1 cellular context compared by ENCODE assay signal in genomic region chr2:212797484-212798205, GRCh38.
TF ChIP-seq lines count a peak whose summit lies in the region.

No MANE protein-coding gene starts in this region.

TF ChIP-seq in GM12878, 131 proteins besides CTCF, POLR2A, EP300 and RAD21:
- peak; percentile 18; the same call in 1 of the 2 replicates for TF ChIP-seq JUNB (IDR thresholded peaks at IDR 0.05)
- TF ChIP-seq CEBPB (IDR thresholded peaks at IDR 0.05; ENCODE audit: borderline replicate concordance in 1 of 2, low read depth in 2 of 2, low read length in 2 of 2): no peak
- no peak for TF ChIP-seq SRF (IDR thresholded peaks at IDR 0.05; ENCODE audit: low read depth in 2 of 2, low read length in 2 of 2)
- no peak for TF ChIP-seq RB1 (IDR thresholded peaks at IDR 0.05; ENCODE audit: borderline replicate concordance)
- TF ChIP-seq IKZF1 (conservative IDR thresholded peaks at IDR 0.05): no peak
- TF ChIP-seq BRCA1 (IDR thresholded peaks at IDR 0.05; ENCODE audit: low read depth, low read length): no peak
- TF ChIP-seq KDM1A (IDR thresholded peaks at IDR 0.05; ENCODE audit: borderline replicate concordance): no peak
TF ChIP-seq in GM12878: peak in this region for 1.
